ENCODE assay signal across 9 cellular contexts in genomic region chr3:152021951-152022461, GRCh38.
DNase-seq lines count a peak whose midpoint lies in the region; ATAC-seq, FAIRE-seq and TF ChIP-seq lines count a peak whose summit lies in the region.
"Had no signal": no experiment of that assay in that cellular context is flagged by ENCODE, and none has a peak within 500 bp of the region (broad histone marks: within the 10 kb centered on the region; RNA-seq: fewer than 3 reads in every experiment).

No MANE protein-coding gene starts in this region.

- no peak for TF ChIP-seq CTCF in pancreas (IDR thresholded peaks at IDR 0.05)
- TF ChIP-seq CTCF in GM20000 (IDR thresholded peaks at IDR 0.05; ENCODE audit: extremely low read depth, missing control alignments), result no peak

- FAIRE-seq in pancreas (lab: Jason Lieb, UNC), result no peak

- intact Hi-C loops in pancreas (cut with DNase I), result no loop called here

- 89 to 91% methylated on average over 4 of the region's 4 CpGs for WGBS in pancreas, 2 donors

- H3K27me3 ChIP-seq in pancreas, result no peaks in the 10 kb centered on the region

- H3K4me3 ChIP-seq in pancreas, result no peak overlapping the region
- H3K4me3 ChIP-seq: skin epidermis had no signal

- no peaks in the 10 kb centered on the region for H3K36me3 ChIP-seq in pancreas

- H3K4me1 ChIP-seq in pancreas, result no peaks in the 10 kb centered on the region

- peak overlapping the region; percentile 42 for H3K27ac ChIP-seq in epithelial cell of prostate
- H3K27ac ChIP-seq in pancreas, result no peak overlapping the region

- peak; percentile 25 for DNase-seq in GOT3 (lab: John Stamatoyannopoulos, UW)
- peak; percentile 17 for DNase-seq in RKO (ENCODE audit: low spot score)
- DNase-seq in epithelial cell of prostate (ENCODE audit: low read depth, low spot score), result peak; percentile 82
- DNase-seq in stimulated activated CD4-positive, alpha-beta T cell treated with anti-CD3 and anti-CD28 coated beads, TNF-alpha, amount 100 ng/mL, for 24 hours (ENCODE audit: low read depth in 3 of 3), result peak in 2 of 3 experiments; percentile 17 to 23
- no peak for DNase-seq in pancreas
- no peak for DNase-seq in GM20000 (ENCODE audit: low spot score)

- no peaks in the 10 kb centered on the region for H3K9me3 ChIP-seq in pancreas

- ATAC-seq in pancreas, result no peak
- ATAC-seq in HG03108 (IDR thresholded peaks at IDR 0.05; ENCODE audit: unreplicated experiment), result no peak
- no peak for ATAC-seq in GM19035 (IDR thresholded peaks at IDR 0.05; ENCODE audit: unreplicated experiment)

Comparison
In these comparisons a context has a peak if more than half of its experiments do, and no peak if none do; other contexts are left out.
1. DNase-seq: peak in GOT3 (single experiment), RKO (single experiment), epithelial cell of prostate (single experiment) and stimulated activated CD4-positive, alpha-beta T cell treated with anti-CD3 and anti-CD28 coated beads, TNF-alpha, amount 100 ng/mL, for 24 hours (2 of 3); none in pancreas (0 of 6) and GM20000 (single experiment).